Comparison of ENCODE assay signal across 23 cellular contexts in the genomic region with DNA sequence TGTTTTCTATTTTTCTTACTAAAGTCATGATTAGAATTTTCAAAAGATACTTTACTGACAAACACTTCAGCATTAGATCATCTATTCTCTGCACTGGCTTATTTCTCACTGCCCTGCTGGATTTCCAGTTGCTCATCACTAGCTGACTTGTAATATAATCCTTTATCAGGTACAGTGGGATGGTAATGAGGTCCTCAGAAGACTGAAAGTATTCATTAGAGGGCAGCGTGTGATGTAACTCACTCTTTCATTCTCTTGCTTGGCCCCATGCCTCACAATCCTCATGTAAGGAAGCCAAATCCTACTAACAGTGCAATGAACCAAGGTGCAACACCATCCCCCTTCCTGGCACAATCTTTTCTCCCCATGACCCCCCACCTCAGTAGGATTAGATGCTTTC.
"Had no signal": no experiment of that assay in that cellular context is flagged by ENCODE, and none has a peak within 500 bp of the region (broad histone marks: within the 10 kb centered on the region; RNA-seq: fewer than 3 reads in every experiment).

No MANE protein-coding gene starts in this region.

- DNase-seq: activated CD4-positive, alpha-beta T cell treated with anti-CD3 and anti-CD28 coated beads for 4 hours; activated CD4-positive, CD25-positive, alpha-beta regulatory T cell; activated CD8-positive, alpha-beta memory T cell treated with anti-CD3 and anti-CD28 coated beads, Interleukin-2, amount 50 U/mL, for 4 hours; activated CD8-positive, alpha-beta T cell treated with anti-CD3 and anti-CD28 coated beads for 36 hours; activated naive CD4-positive, alpha-beta T cell treated with anti-CD3 and anti-CD28 coated beads, Interleukin-2, amount 50 U/mL, for 16 hours; activated naive CD8-positive, alpha-beta T cell treated with anti-CD3 and anti-CD28 coated beads, Interleukin-2, amount 10 ng/mL, durations not matched to agents 7 days and 5 days; activated T-cell treated with anti-CD3 and anti-CD28 coated beads, Interleukin-2, amount 50 U/mL, for 72 hours; adrenal gland; anterior cingulate cortex; central memory CD4-positive, alpha-beta T cell; IMR-90; Kasumi-1; KBM-7; NCI-H1048; NCI-H146; NCI-H1930; NCI-H446 treated with DMSO at 0.1 percent for 48 hours; NCI-H524 treated with DMSO at 0.1 percent for 48 hours; NCI-H774; PC-3; SHP77 had no signal

- H3K4me3 ChIP-seq: adrenal gland, breast epithelium, SJSA1 had no signal
